In genomic region chr7:22584179-22584578, GRCh38 we compare ENCODE assay signal across 11 cellular contexts.
A peak's percentile ranks its signal among the peaks of the same experiment; 100 is the strongest.
DNase-seq lines count a peak whose midpoint lies in the region; ATAC-seq and TF ChIP-seq lines count a peak whose summit lies in the region.
"Had no signal": no experiment of that assay in that cellular context is flagged by ENCODE, and none has a peak within 500 bp of the region (broad histone marks: within the 10 kb centered on the region; RNA-seq: fewer than 3 reads in every experiment).

No MANE protein-coding gene starts in this region.

- intact Hi-C loops in left ventricle myocardium superior (cut with micrococcal nuclease) = no loop called here

- POLR2A ChIA-PET in HEK293T (lab: Yijun Ruan, JAX) = no interaction called here

- DNase-seq in GM12865 (ENCODE audit: low read depth) (peak; percentile 44), left ventricle myocardium superior (no peak), cerebellar cortex (ENCODE audit: low spot score) (no peak), glomerular visceral epithelial cell (ENCODE audit: extremely low spot score) (no peak), HEK293T (ENCODE audit: extremely low spot score) (no peak)
- DNase-seq: activated CD4-positive, alpha-beta T cell treated with anti-CD3 and anti-CD28 coated beads for 48 hours; effector CD8-positive, alpha-beta T cell had no signal

- no peak overlapping the region for H3K4me3 ChIP-seq in GM12865 (ENCODE audit: low read depth, low read length)
- H3K4me3 ChIP-seq: SJSA1 had no signal

- CTCF ChIA-PET in HEK293T (lab: Yijun Ruan, JAX) = no interaction called here

- TF ChIP-seq CTCF in GM12865 (IDR thresholded peaks at IDR 0.05; ENCODE audit: insufficient read depth, low read depth, low read length, missing control alignments) = no peak

- ATAC-seq in GM21390 (IDR thresholded peaks at IDR 0.05; ENCODE audit: unreplicated experiment) = peak; percentile 71
- ATAC-seq in HG03565 (IDR thresholded peaks at IDR 0.05; ENCODE audit: unreplicated experiment) = peak; percentile 67
- peak; percentile 81 for ATAC-seq in left ventricle myocardium superior
- ATAC-seq in GM18909 (IDR thresholded peaks at IDR 0.05; ENCODE audit: poor library complexity, unreplicated experiment) = no peak

TF ChIP-seq in HEK293T, 16 proteins besides CTCF, POLR2A, EP300 and RAD21:
- TF ChIP-seq FOXM1 (IDR thresholded peaks at IDR 0.05; ENCODE audit: borderline replicate concordance) (no peak), NFRKB (IDR thresholded peaks at IDR 0.05) (no peak), ZNF384 (IDR thresholded peaks at IDR 0.05) (no peak), FOXK2 (IDR thresholded peaks at IDR 0.05) (no peak), SUZ12 (IDR thresholded peaks at IDR 0.05) (no peak), ELF4 (IDR thresholded peaks at IDR 0.05) (no peak), PKNOX1 (IDR thresholded peaks at IDR 0.05) (no peak), FOXA1 (IDR thresholded peaks at IDR 0.05) (no peak), SP1 (IDR thresholded peaks at IDR 0.05) (no peak), LEF1 (IDR thresholded peaks at IDR 0.05; ENCODE audit: borderline replicate concordance) (no peak), BHLHE40 (IDR thresholded peaks at IDR 0.05; ENCODE audit: borderline replicate concordance) (no peak), ARNT (IDR thresholded peaks at IDR 0.05) (no peak), L3MBTL2 (conservative IDR thresholded peaks at IDR 0.05) (no peak), CTBP1 (IDR thresholded peaks at IDR 0.05; ENCODE audit: borderline replicate concordance) (no peak), TARDBP (IDR thresholded peaks at IDR 0.05) (no peak), HDGF (IDR thresholded peaks at IDR 0.05; ENCODE audit: borderline replicate concordance) (no peak)
